Comparison of ENCODE assay signal across 8 cellular contexts in the genomic region with DNA sequence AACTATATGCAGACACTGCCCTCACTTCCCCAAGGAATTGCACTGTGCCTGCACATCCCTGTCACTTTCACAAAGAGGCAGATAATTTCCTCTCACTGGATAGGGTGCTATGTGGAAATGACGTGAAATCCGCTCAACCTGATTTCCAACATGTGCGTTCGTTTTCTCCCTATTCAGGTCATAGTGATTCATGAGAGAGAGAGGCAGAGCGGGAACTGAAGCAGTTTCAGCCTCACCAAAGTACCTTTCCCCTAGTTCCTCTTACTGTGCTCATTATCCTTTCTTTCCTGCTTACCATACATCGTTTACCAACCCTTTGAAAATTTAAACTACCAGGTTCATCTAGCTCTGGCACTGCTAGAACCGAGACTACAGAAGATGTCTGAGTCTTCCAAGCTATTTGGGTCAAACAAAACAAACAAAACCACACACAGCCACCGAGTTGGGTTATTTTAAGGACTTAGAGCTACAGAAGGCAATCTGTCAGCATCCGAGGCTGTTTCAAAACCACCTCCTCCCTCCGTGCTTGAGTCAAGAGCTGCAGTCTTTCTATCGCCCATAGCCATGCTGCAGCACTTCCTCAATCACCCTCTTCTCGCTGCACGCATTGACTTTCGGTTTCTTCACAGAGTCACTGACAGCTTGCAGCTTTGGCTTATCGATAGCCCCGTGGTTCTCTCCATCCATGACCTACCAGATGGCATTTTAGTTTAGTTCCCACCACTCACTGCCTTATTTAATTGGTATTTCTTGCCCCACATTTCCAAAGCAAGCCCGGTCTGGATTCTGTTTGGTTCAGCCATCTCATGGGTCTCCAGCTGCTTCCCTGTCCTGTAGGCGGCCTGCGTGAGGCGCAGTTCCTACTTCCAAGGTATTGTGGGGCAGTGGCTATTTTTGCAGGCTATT.
A peak's percentile ranks its signal among the peaks of the same experiment; 100 is the strongest.
DNase-seq lines count a peak whose midpoint lies in the region; ATAC-seq, FAIRE-seq and TF ChIP-seq lines count a peak whose summit lies in the region.
"Had no signal": no experiment of that assay in that cellular context is flagged by ENCODE, and none has a peak within 500 bp of the region (broad histone marks: within the 10 kb centered on the region; RNA-seq: fewer than 3 reads in every experiment).

No MANE protein-coding gene starts in this region.

- peak overlapping the region; percentile 80 for H3K4me3 Mint-ChIP-seq in activated CD4-positive, alpha-beta T cell treated with anti-CD3 and anti-CD28 coated beads, Interleukin-2, amount 10 ng/mL, durations not matched to agents 7 days and 5 days
- H3K4me3 Mint-ChIP-seq: neural crest cell had no signal

- TF ChIP-seq CTCF in H1 (IDR thresholded peaks at IDR 0.05; ENCODE audit: control extremely low read depth in 1 of 3, insufficient read depth in 1 of 3, low read depth in 1 of 3, low read length in 3 of 3) (peak in 2 of 3 experiments; percentile 16 to 18; a peak in 2 of 4 replicates), upper lobe of right lung (IDR thresholded peaks at IDR 0.05) (peak; percentile 42)

- no peak overlapping the region for H3K4ac ChIP-seq in H1 (replicated peaks; ENCODE audit: insufficient read length, low read depth, low read length)

- H3K27me3 ChIP-seq in H1 (replicated peaks in 1 of 4; ENCODE audit: control insufficient read depth in 3 of 4, extremely low read depth in 1 of 4, insufficient read depth in 3 of 4, low read length in 3 of 4) (no peaks in the 10 kb centered on the region), upper lobe of right lung (no peaks in the 10 kb centered on the region)

- H3K27ac Mint-ChIP-seq in activated CD4-positive, alpha-beta T cell treated with anti-CD3 and anti-CD28 coated beads, Interleukin-2, amount 10 ng/mL, durations not matched to agents 7 days and 5 days = peak overlapping the region; percentile 98

- no peak for TF ChIP-seq POLR2A in H1 (IDR thresholded peaks at IDR 0.05; ENCODE audit: control extremely low read depth in 1 of 2, low read depth in 2 of 2, low read length in 2 of 2)

- H3K4me3 ChIP-seq in H1 (ENCODE audit: extremely low read depth in 1 of 4, insufficient read depth in 2 of 4, low read depth in 3 of 4, low read length in 4 of 4) (no peak overlapping the region), upper lobe of right lung (peak overlapping the region; percentile 50)

- H3K4me1 ChIP-seq in H1 (replicated peaks in 1 of 4; ENCODE audit: control insufficient read depth in 3 of 4, insufficient read depth in 4 of 4, low read length in 3 of 4) = no peaks in the 10 kb centered on the region
- no peaks in the 10 kb centered on the region for H3K4me1 ChIP-seq in upper lobe of right lung

- H3K36me3 ChIP-seq in H1 (ENCODE audit: control insufficient read depth in 2 of 4, insufficient read depth in 4 of 4, low read length in 3 of 4) = no peaks in the 10 kb centered on the region
- H3K36me3 ChIP-seq in upper lobe of right lung = no peaks in the 10 kb centered on the region

- no peak overlapping the region for H2BK12ac ChIP-seq in H1 (ENCODE audit: low read depth, low read length)

- H3K9me3 Mint-ChIP-seq in activated CD4-positive, alpha-beta T cell treated with anti-CD3 and anti-CD28 coated beads, Interleukin-2, amount 10 ng/mL, durations not matched to agents 7 days and 5 days = no peaks in the 10 kb centered on the region

- H3K9me3 ChIP-seq in H1 (ENCODE audit: insufficient read depth in 2 of 2, low read depth in 1 of 2, low read length in 1 of 2) (no peaks in the 10 kb centered on the region), upper lobe of right lung (no peaks in the 10 kb centered on the region)

- H3K36me3 Mint-ChIP-seq in activated CD4-positive, alpha-beta T cell treated with anti-CD3 and anti-CD28 coated beads, Interleukin-2, amount 10 ng/mL, durations not matched to agents 7 days and 5 days (ENCODE audit: low read depth) = no peaks in the 10 kb centered on the region

- no peak overlapping the region for H4K5ac ChIP-seq in H1 (ENCODE audit: insufficient read length, low read depth, low read length)

- no peaks in the 10 kb centered on the region for H3K79me1 ChIP-seq in H1 (ENCODE audit: low read depth, low read length)

- no peaks in the 10 kb centered on the region for H4K20me1 ChIP-seq in H1 (replicated peaks in 1 of 2; ENCODE audit: control insufficient read depth in 1 of 2, insufficient read depth in 2 of 2, low read length in 2 of 2)

- POLR2A ChIA-PET in activated CD4-positive, alpha-beta T cell treated with anti-CD3 and anti-CD28 coated beads, Interleukin-2, amount 10 ng/mL, durations not matched to agents 7 days and 5 days (lab: Charles Lee) = interaction anchor here (0.7 kb wide), 1 partner anchor 100 kb away, joined by 3 read pairs; no protein-coding TSS in a partner anchor
- POLR2A ChIA-PET in H1 (lab: Charles Lee; ENCODE audit: partially characterized antibody) = no interaction called here

- H3K4me1 Mint-ChIP-seq in activated CD4-positive, alpha-beta T cell treated with anti-CD3 and anti-CD28 coated beads, Interleukin-2, amount 10 ng/mL, durations not matched to agents 7 days and 5 days = peaks cover 24% of the 10 kb centered on the region

- peaks cover 2% of the 10 kb centered on the region for H3K27me3 Mint-ChIP-seq in activated CD4-positive, alpha-beta T cell treated with anti-CD3 and anti-CD28 coated beads, Interleukin-2, amount 10 ng/mL, durations not matched to agents 7 days and 5 days

- no peaks in the 10 kb centered on the region for H3K79me2 ChIP-seq in H1 (ENCODE audit: control insufficient read depth in 1 of 2, insufficient read depth in 2 of 2, low read length in 2 of 2)

- no peak overlapping the region for H2BK20ac ChIP-seq in H1 (ENCODE audit: low read length)

- no peak overlapping the region for H3K23ac ChIP-seq in H1 (ENCODE audit: insufficient read length)

- no peak overlapping the region for H3K14ac ChIP-seq in H1 (ENCODE audit: insufficient read length)

- H3K27ac ChIP-seq in H1 (ENCODE audit: low read depth, low read length) = no peak overlapping the region
- H3K27ac ChIP-seq in upper lobe of right lung = peak overlapping the region; percentile 77

- H2AK5ac ChIP-seq in H1 (ENCODE audit: low read depth, low read length) = no peak overlapping the region

- intact Hi-C loops in upper lobe of right lung (cut with DNase I) = no loop called here

- no peaks in the 10 kb centered on the region for H3K23me2 ChIP-seq in H1 (ENCODE audit: low read depth, low read length)

- H3K4me2 ChIP-seq in H1 (ENCODE audit: insufficient read depth in 1 of 2, low read depth in 2 of 2, low read length in 2 of 2) = no peak overlapping the region

- WGBS in H1 (ENCODE audit: extremely low coverage in 1 of 2, insufficient coverage in 1 of 2, insufficient read length in 1 of 2, insufficient replicate concordance in 2 of 2, low coverage in 1 of 2, low lambda C conversion rate in 2 of 2, missing lambda C conversion rate in 1 of 2), 2 experiments = 92% methylated on average over 20 of the region's 20 CpGs; no CpG with 5 or more reads in 1 of the 2 experiments

- FAIRE-seq in H1 (lab: Jason Lieb, UNC) = no peak

- peak overlapping the region; percentile 97 for H2AFZ ChIP-seq in H1 (ENCODE audit: low read length)

- no peak overlapping the region for H3K9ac ChIP-seq in H1 (replicated peaks in 1 of 4; ENCODE audit: extremely low read depth in 1 of 4, low read depth in 3 of 4, low read length in 3 of 4)

- TF ChIP-seq EP300 in H1 (IDR thresholded peaks at IDR 0.05; ENCODE audit: borderline replicate concordance in 1 of 2, low read depth in 2 of 2, low read length in 2 of 2) = no peak

- no peak overlapping the region for H4K91ac ChIP-seq in H1 (replicated peaks; ENCODE audit: insufficient read length, low read length)

- H2BK15ac ChIP-seq in H1 (ENCODE audit: low read length) = no peak overlapping the region

- TF ChIP-seq RAD21 in H1 (IDR thresholded peaks at IDR 0.05 in 1 of 2, conservative IDR thresholded peaks at IDR 0.05 in 1 of 2; ENCODE audit: low read depth in 2 of 2, low read length in 2 of 2) = peak; percentile 10 to 22; a peak in 2 of 4 replicates

- ATAC-seq in GM18861 (IDR thresholded peaks at IDR 0.05; ENCODE audit: unreplicated experiment) (peak; percentile 97), HG02943 (IDR thresholded peaks at IDR 0.05; ENCODE audit: low read depth, unreplicated experiment) (peak; percentile 98), upper lobe of right lung (peak; percentile 92)

- H4K8ac ChIP-seq in H1 (ENCODE audit: extremely low read depth, insufficient read depth, low read length) = no peak overlapping the region; the same call in 1 of the 2 replicates

- no peak overlapping the region for H3K56ac ChIP-seq in H1 (replicated peaks; ENCODE audit: insufficient read length, low read depth, low read length)

- peak overlapping the region; percentile 14 for H3K18ac ChIP-seq in H1 (ENCODE audit: extremely low read depth, low read length)

- H2BK5ac ChIP-seq in H1 (ENCODE audit: low read depth, low read length) = no peak overlapping the region

- CTCF ChIA-PET in activated CD4-positive, alpha-beta T cell treated with anti-CD3 and anti-CD28 coated beads, Interleukin-2, amount 10 ng/mL, durations not matched to agents 7 days and 5 days (lab: Charles Lee) = interaction anchor here (1.2 kb wide), 1 partner anchor 1779 kb away, joined by 3 read pairs; no protein-coding TSS in a partner anchor
- CTCF ChIA-PET in H1 (lab: Charles Lee; ENCODE audit: partially characterized antibody) = interaction anchor here (0.6 to 0.7 kb wide), 2 partner anchors 24 to 456 kb away, joined by 3 to 5 read pairs; no protein-coding TSS in a partner anchor

- DNase-seq in NCI-H2107 (lab: John Stamatoyannopoulos, UW) = peak; percentile 10
- peak; percentile 79 for DNase-seq in activated CD4-positive, alpha-beta T cell treated with anti-CD3 and anti-CD28 coated beads, Interleukin-2, amount 10 ng/mL, durations not matched to agents 7 days and 5 days
- DNase-seq in H1 (ENCODE audit: low read depth in 1 of 2, low spot score in 2 of 2) = no peak
- DNase-seq in pons (ENCODE audit: low spot score) = peak; percentile 85
- peak; percentile 78 for DNase-seq in upper lobe of right lung

- H2BK120ac ChIP-seq in H1 (replicated peaks; ENCODE audit: low read depth, low read length) = no peak overlapping the region

TF ChIP-seq in H1, 55 proteins besides CTCF, POLR2A, EP300 and RAD21 (continues in another document):
- no peak for TF ChIP-seq RBBP5 (IDR thresholded peaks at IDR 0.05; ENCODE audit: borderline replicate concordance, low read depth, low read length)
- TF ChIP-seq KDM1A (IDR thresholded peaks at IDR 0.05; ENCODE audit: borderline replicate concordance, low read length) = no peak
- no peak for TF ChIP-seq MAFK (IDR thresholded peaks at IDR 0.05; ENCODE audit: low read depth, low read length)
- TF ChIP-seq TAF1 (IDR thresholded peaks at IDR 0.05; ENCODE audit: low read depth, low read length) = no peak
- no peak for TF ChIP-seq JUND (IDR thresholded peaks at IDR 0.05; ENCODE audit: low read length)
- no peak for TF ChIP-seq BCL11A (IDR thresholded peaks at IDR 0.05; ENCODE audit: low read depth in 2 of 2, low read length in 2 of 2)
- TF ChIP-seq SP2 (IDR thresholded peaks at IDR 0.05; ENCODE audit: low read length) = no peak

Comparison
In these comparisons a context has a peak if more than half of its experiments do, and no peak if none do; other contexts are left out.
1. DNase-seq: peak in NCI-H2107 (single experiment), activated CD4-positive, alpha-beta T cell treated with anti-CD3 and anti-CD28 coated beads, Interleukin-2, amount 10 ng/mL, durations not matched to agents 7 days and 5 days (single experiment), pons (single experiment) and upper lobe of right lung (single experiment); none in H1 (0 of 2).
2. Peak in every context shown above with its lines, with median percentiles within 50 percentile points of each other: ATAC-seq.